8 cellular contexts compared by ENCODE assay signal in genomic region chr10:127853868-127854768, GRCh38. TPM values are rescaled to one million over a fixed set of nuclear protein-coding genes. Genes with fewer than 3 reads are reported as not detected.
DNase-seq lines count a peak whose midpoint lies in the region; ATAC-seq, FAIRE-seq and TF ChIP-seq lines count a peak whose summit lies in the region.

No MANE protein-coding gene starts in this region.

- H3K56ac ChIP-seq in H1 (replicated peaks; ENCODE audit: insufficient read length, low read depth, low read length): no peak overlapping the region

- TF ChIP-seq POLR2A in H1 (IDR thresholded peaks at IDR 0.05; ENCODE audit: control extremely low read depth in 1 of 2, low read depth in 2 of 2, low read length in 2 of 2): no peak

- TF ChIP-seq CTCF in BE2C (IDR thresholded peaks at IDR 0.05; ENCODE audit: low read depth, low read length) (peak; percentile 80), H1 (IDR thresholded peaks at IDR 0.05; ENCODE audit: control extremely low read depth in 1 of 3, insufficient read depth in 1 of 3, low read depth in 1 of 3, low read length in 3 of 3) (peak; percentile 77 to 93 (median 88))

- H3K36me3 ChIP-seq in BE2C: no peaks in the 10 kb centered on the region
- H3K36me3 ChIP-seq in H1 (ENCODE audit: control insufficient read depth in 2 of 4, insufficient read depth in 4 of 4, low read length in 3 of 4): no peaks in the 10 kb centered on the region

- TF ChIP-seq RAD21 in H1 (IDR thresholded peaks at IDR 0.05 in 1 of 2, conservative IDR thresholded peaks at IDR 0.05 in 1 of 2; ENCODE audit: low read depth in 2 of 2, low read length in 2 of 2): peak; percentile 99

- no peak overlapping the region for H3K23ac ChIP-seq in H1 (ENCODE audit: insufficient read length)

- no peak overlapping the region for H4K5ac ChIP-seq in H1 (ENCODE audit: insufficient read length, low read depth, low read length)

- no peaks in the 10 kb centered on the region for H3K79me1 ChIP-seq in H1 (ENCODE audit: low read depth, low read length)

- H3K4me1 ChIP-seq in BE2C (no peaks in the 10 kb centered on the region), H1 (replicated peaks in 1 of 4; ENCODE audit: control insufficient read depth in 3 of 4, insufficient read depth in 4 of 4, low read length in 3 of 4) (peaks cover 0 to 5% (median 2%) of the 10 kb centered on the region in 4 experiments; a peak in 4 of 7 replicates)

- H3K79me2 ChIP-seq in H1 (ENCODE audit: control insufficient read depth in 1 of 2, insufficient read depth in 2 of 2, low read length in 2 of 2): no peaks in the 10 kb centered on the region

- FAIRE-seq in H1 (lab: Jason Lieb, UNC): peak; percentile 81

- no peak overlapping the region for H4K91ac ChIP-seq in H1 (replicated peaks; ENCODE audit: insufficient read length, low read length)

- no peak overlapping the region for H2BK5ac ChIP-seq in H1 (ENCODE audit: low read depth, low read length)

- H2BK120ac ChIP-seq in H1 (replicated peaks; ENCODE audit: low read depth, low read length): no peak overlapping the region

- no peak overlapping the region for H3K4me3 Mint-ChIP-seq in stimulated activated effector memory CD8-positive, alpha-beta T cell treated with anti-CD3 and anti-CD28 coated beads, Interleukin-12 subunit alpha, Interleukin-12 subunit beta, amount 100 ng/mL, for 72 hours

- H3K9ac ChIP-seq in H1 (replicated peaks in 1 of 4; ENCODE audit: extremely low read depth in 1 of 4, low read depth in 3 of 4, low read length in 3 of 4): no peak overlapping the region

- no peak overlapping the region for H2AK5ac ChIP-seq in H1 (ENCODE audit: low read depth, low read length)

- H2BK12ac ChIP-seq in H1 (ENCODE audit: low read depth, low read length): no peak overlapping the region

- no peak overlapping the region for H3K4me3 ChIP-seq in BE2C (ENCODE audit: low read depth, low read length)
- no peak overlapping the region for H3K4me3 ChIP-seq in H1 (ENCODE audit: extremely low read depth in 1 of 4, insufficient read depth in 2 of 4, low read depth in 3 of 4, low read length in 4 of 4)

- ATAC-seq in GM19023 (IDR thresholded peaks at IDR 0.05; ENCODE audit: unreplicated experiment) (peak; percentile 64), HG03108 (IDR thresholded peaks at IDR 0.05; ENCODE audit: unreplicated experiment) (peak; percentile 52)
- ATAC-seq in stimulated activated effector memory CD8-positive, alpha-beta T cell treated with anti-CD3 and anti-CD28 coated beads, Interleukin-12 subunit alpha, Interleukin-12 subunit beta, amount 100 ng/mL, for 72 hours: peak; percentile 68

- no peak overlapping the region for H3K27ac Mint-ChIP-seq in stimulated activated effector memory CD8-positive, alpha-beta T cell treated with anti-CD3 and anti-CD28 coated beads, Interleukin-12 subunit alpha, Interleukin-12 subunit beta, amount 100 ng/mL, for 72 hours

- DNase-seq in BE2C: peak; percentile 68
- peak; percentile 19 for DNase-seq in NCI-H510A (lab: John Stamatoyannopoulos, UW)
- DNase-seq in activated CD4-positive, alpha-beta T cell treated with anti-CD3 and anti-CD28 coated beads, Interleukin-2, amount 50 U/mL, for 4 hours: peak; percentile 25 to 32
- peak; percentile 51 to 85 for DNase-seq in H1 (ENCODE audit: low read depth in 1 of 2, low spot score in 2 of 2)
- DNase-seq in mesenteric fat pad (ENCODE audit: low spot score): peak; percentile 6
- DNase-seq in stimulated activated effector memory CD8-positive, alpha-beta T cell treated with anti-CD3 and anti-CD28 coated beads, Interleukin-12 subunit alpha, Interleukin-12 subunit beta, amount 100 ng/mL, for 72 hours (ENCODE audit: low spot score in 2 of 2): peak in 1 of 2 donors; percentile 24

- H3K9me3 ChIP-seq in BE2C (no peaks in the 10 kb centered on the region), H1 (ENCODE audit: insufficient read depth in 2 of 2, low read depth in 1 of 2, low read length in 1 of 2) (no peaks in the 10 kb centered on the region)

- no peak overlapping the region for H3K27ac ChIP-seq in H1 (ENCODE audit: low read depth, low read length)

- no peak overlapping the region for H4K8ac ChIP-seq in H1 (ENCODE audit: extremely low read depth, insufficient read depth, low read length)

- no peak overlapping the region for H2BK15ac ChIP-seq in H1 (ENCODE audit: low read length)

- CTCF ChIA-PET in H1 (lab: Charles Lee; ENCODE audit: partially characterized antibody): interaction anchor here (0.6 to 7.5 kb wide), 69 partner anchors 10 to 671 kb away, joined by 3 to 141 read pairs (median 4); no protein-coding TSS in a partner anchor

- TF ChIP-seq EP300 in H1 (IDR thresholded peaks at IDR 0.05; ENCODE audit: borderline replicate concordance in 1 of 2, low read depth in 2 of 2, low read length in 2 of 2): no peak

- H3K4me1 Mint-ChIP-seq in stimulated activated effector memory CD8-positive, alpha-beta T cell treated with anti-CD3 and anti-CD28 coated beads, Interleukin-12 subunit alpha, Interleukin-12 subunit beta, amount 100 ng/mL, for 72 hours: peaks cover 11% of the 10 kb centered on the region

- no peak overlapping the region for H3K4ac ChIP-seq in H1 (replicated peaks; ENCODE audit: insufficient read length, low read depth, low read length)

- no peaks in the 10 kb centered on the region for H3K27me3 ChIP-seq in BE2C
- no peaks in the 10 kb centered on the region for H3K27me3 ChIP-seq in H1 (replicated peaks in 1 of 4; ENCODE audit: control insufficient read depth in 3 of 4, extremely low read depth in 1 of 4, insufficient read depth in 3 of 4, low read length in 3 of 4)

- POLR2A ChIA-PET in H1 (lab: Charles Lee; ENCODE audit: partially characterized antibody): no interaction called here

- H3K36me3 Mint-ChIP-seq in stimulated activated effector memory CD8-positive, alpha-beta T cell treated with anti-CD3 and anti-CD28 coated beads, Interleukin-12 subunit alpha, Interleukin-12 subunit beta, amount 100 ng/mL, for 72 hours: no peaks in the 10 kb centered on the region

- 46% methylated on average over 19 of the region's 19 CpGs; no CpG with 5 or more reads in 1 of the 2 experiments for WGBS in H1 (ENCODE audit: extremely low coverage in 1 of 2, insufficient coverage in 1 of 2, insufficient read length in 1 of 2, insufficient replicate concordance in 2 of 2, low coverage in 1 of 2, low lambda C conversion rate in 2 of 2, missing lambda C conversion rate in 1 of 2), 2 experiments

- H3K9me3 Mint-ChIP-seq in stimulated activated effector memory CD8-positive, alpha-beta T cell treated with anti-CD3 and anti-CD28 coated beads, Interleukin-12 subunit alpha, Interleukin-12 subunit beta, amount 100 ng/mL, for 72 hours: no peaks in the 10 kb centered on the region

- H3K4me2 ChIP-seq in H1 (ENCODE audit: insufficient read depth in 1 of 2, low read depth in 2 of 2, low read length in 2 of 2): no peak overlapping the region

- H2AFZ ChIP-seq in H1 (ENCODE audit: low read length): no peak overlapping the region

- H2BK20ac ChIP-seq in H1 (ENCODE audit: low read length): no peak overlapping the region

- no peak overlapping the region for H3K18ac ChIP-seq in H1 (ENCODE audit: extremely low read depth, low read length)

- H4K20me1 ChIP-seq in H1 (replicated peaks in 1 of 2; ENCODE audit: control insufficient read depth in 1 of 2, insufficient read depth in 2 of 2, low read length in 2 of 2): no peaks in the 10 kb centered on the region

- no peaks in the 10 kb centered on the region for H3K23me2 ChIP-seq in H1 (ENCODE audit: low read depth, low read length)

- no peak overlapping the region for H3K14ac ChIP-seq in H1 (ENCODE audit: insufficient read length)

TF ChIP-seq in H1, 55 proteins besides CTCF, POLR2A, EP300 and RAD21 (continues in another document):
- TF ChIP-seq ATF2 (IDR thresholded peaks at IDR 0.05; ENCODE audit: low read length) (no peak), EGR1 (IDR thresholded peaks at IDR 0.05; ENCODE audit: borderline replicate concordance, low read depth, low read length) (no peak)

RNA-seq across cellular contexts. Expression of gene CLRN3, which starts 38.6 kb away (rescaled TPM):
- polyA plus RNA-seq in BE2C (2012; ENCODE audit: insufficient read depth, insufficient read length, low read depth): not detected
- not detected in 2 replicates for total RNA-seq in H1 (2021; fragmentation: NEBNext Ultra II Directional; extraction: Animal tissue kit (Norgen Biotek cat#: 25700))
- not detected in 2 replicates for polyA plus RNA-seq in H1 (2011; rRNA removed)
- polyA plus RNA-seq in H1 (2011; cell fraction: cytosol; rRNA removed): not detected
- not detected for polyA plus RNA-seq in H1 (2011; cell fraction: nucleus; rRNA removed)
- polyA plus RNA-seq in H1 (2012, experiment 1 of 2): not detected in 4 replicates
- polyA plus RNA-seq in H1 (2012, experiment 2 of 2): not detected
- polyA plus RNA-seq in H1 (2013, experiment 1 of 2): not detected
- not detected for polyA plus RNA-seq in H1 (2013, experiment 2 of 2)
- polyA minus RNA-seq in H1 (2011; rRNA and poly(A)+ RNA removed): 0.16 TPM in 1 of 2 replicates, not detected in the other
- not detected for polyA minus RNA-seq in H1 (2011; cell fraction: cytosol; rRNA and poly(A)+ RNA removed)
- polyA minus RNA-seq in H1 (2011; cell fraction: nucleus; rRNA and poly(A)+ RNA removed): not detected
- total RNA-seq in mesenteric fat pad: 0.29 TPM

RNA-seq across cellular contexts. Expression of gene PTPRE, which starts 52.8 kb away (rescaled TPM):
- 9.0 TPM for polyA plus RNA-seq in BE2C (2012; ENCODE audit: insufficient read depth, insufficient read length, low read depth)
- 0.54 and 0.69 TPM in 2 replicates for total RNA-seq in H1 (2021; fragmentation: NEBNext Ultra II Directional; extraction: Animal tissue kit (Norgen Biotek cat#: 25700))
- polyA plus RNA-seq in H1 (2011; rRNA removed): 0.33 and 0.52 TPM in 2 replicates
- 0.30 TPM for polyA plus RNA-seq in H1 (2011; cell fraction: cytosol; rRNA removed)
- 1.8 TPM for polyA plus RNA-seq in H1 (2011; cell fraction: nucleus; rRNA removed)
- polyA plus RNA-seq in H1 (2012, experiment 1 of 2): 0.55 to 1.9 TPM (median 0.93 TPM) in 4 replicates
- polyA plus RNA-seq in H1 (2012, experiment 2 of 2): 0.08 TPM
- 1.5 TPM for polyA plus RNA-seq in H1 (2013, experiment 1 of 2)
- polyA plus RNA-seq in H1 (2013, experiment 2 of 2): 0.72 TPM
- 0.56 and 2.1 TPM in 2 replicates for polyA minus RNA-seq in H1 (2011; rRNA and poly(A)+ RNA removed)
- 3.0 TPM for polyA minus RNA-seq in H1 (2011; cell fraction: cytosol; rRNA and poly(A)+ RNA removed)
- 1.7 TPM for polyA minus RNA-seq in H1 (2011; cell fraction: nucleus; rRNA and poly(A)+ RNA removed)
- 49.7 TPM for total RNA-seq in mesenteric fat pad

Comparison
In these comparisons a context has a peak if more than half of its experiments do, and no peak if none do; other contexts are left out.
1. RNA of gene PTPRE, which starts 52.8 kb away (total RNA-seq): 49.7 TPM in mesenteric fat pad (single experiment); 0.54 to 0.69 TPM in H1; every median in the first group is over 10 times any median in the second.
2. Peak in every context shown above with its lines, with median percentiles within 50 percentile points of each other: ATAC-seq.